In genomic region chr7:54690892-54691291, GRCh38 we compare ENCODE assay signal across 1 cellular context.
TF ChIP-seq lines count a peak whose summit lies in the region.

No MANE protein-coding gene starts in this region.

TF ChIP-seq in GM23338, 12 proteins besides CTCF, POLR2A, EP300 and RAD21 (continued from another document):
- TF ChIP-seq, protein P1, sequence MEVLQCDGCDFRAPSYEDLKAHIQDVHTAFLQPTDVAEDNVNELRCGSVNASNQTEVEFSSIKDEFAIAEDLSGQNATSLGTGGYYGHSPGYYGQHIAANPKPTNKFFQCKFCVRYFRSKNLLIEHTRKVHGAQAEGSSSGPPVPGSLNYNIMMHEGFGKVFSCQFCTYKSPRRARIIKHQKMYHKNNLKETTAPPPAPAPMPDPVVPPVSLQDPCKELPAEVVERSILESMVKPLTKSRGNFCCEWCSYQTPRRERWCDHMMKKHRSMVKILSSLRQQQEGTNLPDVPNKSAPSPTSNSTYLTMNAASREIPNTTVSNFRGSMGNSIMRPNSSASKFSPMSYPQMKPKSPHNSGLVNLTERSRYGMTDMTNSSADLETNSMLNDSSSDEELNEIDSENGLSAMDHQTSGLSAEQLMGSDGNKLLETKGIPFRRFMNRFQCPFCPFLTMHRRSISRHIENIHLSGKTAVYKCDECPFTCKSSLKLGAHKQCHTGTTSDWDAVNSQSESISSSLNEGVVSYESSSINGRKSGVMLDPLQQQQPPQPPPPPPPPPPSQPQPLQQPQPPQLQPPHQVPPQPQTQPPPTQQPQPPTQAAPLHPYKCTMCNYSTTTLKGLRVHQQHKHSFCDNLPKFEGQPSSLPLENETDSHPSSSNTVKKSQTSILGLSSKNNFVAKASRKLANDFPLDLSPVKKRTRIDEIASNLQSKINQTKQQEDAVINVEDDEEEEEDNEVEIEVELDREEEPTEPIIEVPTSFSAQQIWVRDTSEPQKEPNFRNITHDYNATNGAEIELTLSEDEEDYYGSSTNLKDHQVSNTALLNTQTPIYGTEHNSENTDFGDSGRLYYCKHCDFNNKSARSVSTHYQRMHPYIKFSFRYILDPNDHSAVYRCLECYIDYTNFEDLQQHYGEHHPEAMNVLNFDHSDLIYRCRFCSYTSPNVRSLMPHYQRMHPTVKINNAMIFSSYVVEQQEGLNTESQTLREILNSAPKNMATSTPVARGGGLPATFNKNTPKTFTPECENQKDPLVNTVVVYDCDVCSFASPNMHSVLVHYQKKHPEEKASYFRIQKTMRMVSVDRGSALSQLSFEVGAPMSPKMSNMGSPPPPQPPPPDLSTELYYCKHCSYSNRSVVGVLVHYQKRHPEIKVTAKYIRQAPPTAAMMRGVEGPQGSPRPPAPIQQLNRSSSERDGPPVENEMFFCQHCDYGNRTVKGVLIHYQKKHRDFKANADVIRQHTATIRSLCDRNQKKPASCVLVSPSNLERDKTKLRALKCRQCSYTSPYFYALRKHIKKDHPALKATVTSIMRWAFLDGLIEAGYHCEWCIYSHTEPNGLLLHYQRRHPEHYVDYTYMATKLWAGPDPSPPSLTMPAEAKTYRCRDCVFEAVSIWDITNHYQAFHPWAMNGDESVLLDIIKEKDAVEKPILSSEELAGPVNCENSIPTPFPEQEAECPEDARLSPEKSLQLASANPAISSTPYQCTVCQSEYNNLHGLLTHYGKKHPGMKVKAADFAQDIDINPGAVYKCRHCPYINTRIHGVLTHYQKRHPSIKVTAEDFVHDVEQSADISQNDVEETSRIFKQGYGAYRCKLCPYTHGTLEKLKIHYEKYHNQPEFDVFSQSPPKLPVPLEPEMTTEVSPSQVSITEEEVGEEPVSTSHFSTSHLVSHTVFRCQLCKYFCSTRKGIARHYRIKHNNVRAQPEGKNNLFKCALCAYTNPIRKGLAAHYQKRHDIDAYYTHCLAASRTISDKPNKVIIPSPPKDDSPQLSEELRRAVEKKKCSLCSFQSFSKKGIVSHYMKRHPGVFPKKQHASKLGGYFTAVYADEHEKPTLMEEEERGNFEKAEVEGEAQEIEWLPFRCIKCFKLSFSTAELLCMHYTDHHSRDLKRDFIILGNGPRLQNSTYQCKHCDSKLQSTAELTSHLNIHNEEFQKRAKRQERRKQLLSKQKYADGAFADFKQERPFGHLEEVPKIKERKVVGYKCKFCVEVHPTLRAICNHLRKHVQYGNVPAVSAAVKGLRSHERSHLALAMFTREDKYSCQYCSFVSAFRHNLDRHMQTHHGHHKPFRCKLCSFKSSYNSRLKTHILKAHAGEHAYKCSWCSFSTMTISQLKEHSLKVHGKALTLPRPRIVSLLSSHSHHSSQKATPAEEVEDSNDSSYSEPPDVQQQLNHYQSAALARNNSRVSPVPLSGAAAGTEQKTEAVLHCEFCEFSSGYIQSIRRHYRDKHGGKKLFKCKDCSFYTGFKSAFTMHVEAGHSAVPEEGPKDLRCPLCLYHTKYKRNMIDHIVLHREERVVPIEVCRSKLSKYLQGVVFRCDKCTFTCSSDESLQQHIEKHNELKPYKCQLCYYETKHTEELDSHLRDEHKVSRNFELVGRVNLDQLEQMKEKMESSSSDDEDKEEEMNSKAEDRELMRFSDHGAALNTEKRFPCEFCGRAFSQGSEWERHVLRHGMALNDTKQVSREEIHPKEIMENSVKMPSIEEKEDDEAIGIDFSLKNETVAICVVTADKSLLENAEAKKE (CRISPR knock-in tag; IDR thresholded peaks at IDR 0.05), result no peak
- no peak for TF ChIP-seq POLR2AphosphoS5 (IDR thresholded peaks at IDR 0.05; ENCODE audit: low read depth)
- no peak for TF ChIP-seq CREB1 (CRISPR knock-in tag; IDR thresholded peaks at IDR 0.05; ENCODE audit: low read depth)
- TF ChIP-seq REST (IDR thresholded peaks at IDR 0.05; ENCODE audit: unreplicated experiment), result no peak
- no peak for TF ChIP-seq STAT1 (IDR thresholded peaks at IDR 0.05; ENCODE audit: unreplicated experiment)
- no peak for TF ChIP-seq EZH2phosphoT487 (IDR thresholded peaks at IDR 0.05; ENCODE audit: unreplicated experiment)
- no peak for TF ChIP-seq ZNF114 (CRISPR knock-in tag; IDR thresholded peaks at IDR 0.05)
- no peak for TF ChIP-seq ZNF331 (CRISPR knock-in tag; IDR thresholded peaks at IDR 0.05; ENCODE audit: low read depth)
- TF ChIP-seq, protein P2, sequence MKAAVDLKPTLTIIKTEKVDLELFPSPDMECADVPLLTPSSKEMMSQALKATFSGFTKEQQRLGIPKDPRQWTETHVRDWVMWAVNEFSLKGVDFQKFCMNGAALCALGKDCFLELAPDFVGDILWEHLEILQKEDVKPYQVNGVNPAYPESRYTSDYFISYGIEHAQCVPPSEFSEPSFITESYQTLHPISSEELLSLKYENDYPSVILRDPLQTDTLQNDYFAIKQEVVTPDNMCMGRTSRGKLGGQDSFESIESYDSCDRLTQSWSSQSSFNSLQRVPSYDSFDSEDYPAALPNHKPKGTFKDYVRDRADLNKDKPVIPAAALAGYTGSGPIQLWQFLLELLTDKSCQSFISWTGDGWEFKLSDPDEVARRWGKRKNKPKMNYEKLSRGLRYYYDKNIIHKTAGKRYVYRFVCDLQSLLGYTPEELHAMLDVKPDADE (IDR thresholded peaks at IDR 0.05), result no peak
